ENCODE assay signal across 33 cellular contexts in genomic region chr18:69186162-69186561, GRCh38.
"Had no signal": no experiment of that assay in that cellular context is flagged by ENCODE, and none has a peak within 500 bp of the region (broad histone marks: within the 10 kb centered on the region; RNA-seq: fewer than 3 reads in every experiment).

No MANE protein-coding gene starts in this region.

- H3K36me3 ChIP-seq: adrenal gland, brain microvascular endothelial cell, cardiac muscle cell had no signal

- H3K4me1 ChIP-seq: adrenal gland, body of pancreas had no signal

- H3K9me3 ChIP-seq: body of pancreas had no signal

- ATAC-seq: activated CD8-positive, alpha-beta T cell treated with anti-CD3 and anti-CD28 coated beads for 36 hours; activated naive CD4-positive, alpha-beta T cell treated with anti-CD3 and anti-CD28 coated beads, Interleukin-2, amount 50 U/mL, for 72 hours; activated T-cell treated with anti-CD3 and anti-CD28 coated beads, Interleukin-2, amount 50 U/mL, for 4 hours; activated T-cell treated with anti-CD3 and anti-CD28 coated beads, Interleukin-2, amount 50 U/mL, for 72 hours; activated T-helper 17 cell treated with anti-CD3 and anti-CD28 coated beads, Interleukin-2, amount 50 U/mL, for 72 hours; body of pancreas had no signal

- H3K27ac ChIP-seq: adrenal gland, body of pancreas, brain microvascular endothelial cell, cardiac muscle cell, VCaP had no signal

- H3K27me3 ChIP-seq: adrenal gland, body of pancreas, brain microvascular endothelial cell, cardiac muscle cell had no signal

- H3K4me3 ChIP-seq: adrenal gland, body of pancreas, cardiac muscle cell had no signal

- DNase-seq: activated B cell treated with CpG ODN at 0.5 μM for 24 hours; activated CD4-positive, alpha-beta memory T cell treated with anti-CD3 and anti-CD28 coated beads for 36 hours; activated CD4-positive, alpha-beta T cell treated with anti-CD3 and anti-CD28 coated beads for 4 hours; activated CD4-positive, alpha-beta T cell treated with anti-CD3 and anti-CD28 coated beads, Interleukin-2, amount 10 ng/mL, durations not matched to agents 24 days and 14 days; activated CD4-positive, alpha-beta T cell treated with anti-CD3 and anti-CD28 coated beads, Interleukin-2, amount 50 U/mL, for 1 hour; activated CD4-positive, alpha-beta T cell treated with anti-CD3 and anti-CD28 coated beads, Interleukin-2, amount 50 U/mL, for 4 hours; activated CD4-positive, CD25-positive, alpha-beta regulatory T cell treated with anti-CD3 and anti-CD28 coated beads, Interleukin-2, amount 50 U/mL, for 72 hours; activated CD8-positive, alpha-beta memory T cell treated with anti-CD3 and anti-CD28 coated beads, Interleukin-2, amount 50 U/mL, for 4 hours; activated CD8-positive, alpha-beta T cell treated with anti-CD3 and anti-CD28 coated beads for 36 hours; activated effector memory CD4-positive, alpha-beta T cell treated with anti-CD3 and anti-CD28 coated beads, Interleukin-2, amount 50 U/mL, for 16 hours; activated gamma-delta T cell treated with Interleukin-2 at 50 U/mL for 16 hours; activated naive CD4-positive, alpha-beta T cell; activated naive CD4-positive, alpha-beta T cell treated with anti-CD3 and anti-CD28 coated beads for 36 hours; activated naive CD4-positive, alpha-beta T cell treated with anti-CD3 and anti-CD28 coated beads, Interleukin-2, amount 50 U/mL, for 16 hours; activated naive CD8-positive, alpha-beta T cell treated with anti-CD3 and anti-CD28 coated beads for 36 hours; activated T-cell treated with anti-CD3 and anti-CD28 coated beads for 4 hours; activated T-cell treated with anti-CD3 and anti-CD28 coated beads, Interleukin-2, amount 50 U/mL, for 1 hour; activated T-cell treated with anti-CD3 and anti-CD28 coated beads, Interleukin-2, amount 50 U/mL, for 4 hours; activated T-cell treated with anti-CD3 and anti-CD28 coated beads, Interleukin-2, amount 50 U/mL, for 72 hours; adrenal gland; amniotic stem cell; aorta; body of pancreas; brain microvascular endothelial cell; caudate nucleus; cerebellar nuclear complex; T-helper 1 cell; T-helper 2 cell; T-helper 9 cell had no signal
